ENCODE assay signal across 7 cellular contexts in genomic region chr2:34112161-34112560, GRCh38.
"Had no signal": no experiment of that assay in that cellular context is flagged by ENCODE, and none has a peak within 500 bp of the region (broad histone marks: within the 10 kb centered on the region; RNA-seq: fewer than 3 reads in every experiment).

No MANE protein-coding gene starts in this region.

- H3K27ac ChIP-seq: HL-60 had no signal

- H2AFZ ChIP-seq: GM23338 had no signal

- DNase-seq: H9, HCEC 1CT had no signal

- H3K4me3 ChIP-seq: GM23338 had no signal

- ATAC-seq: GM23338, HepG2 had no signal

- H3K4me2 ChIP-seq: GM23338 had no signal

- FAIRE-seq: H1, H54, HepG2 had no signal
